Comparison of ENCODE assay signal across 26 cellular contexts in genomic region chr4:7369511-7369910, GRCh38.
"Had no signal": no experiment of that assay in that cellular context is flagged by ENCODE, and none has a peak within 500 bp of the region (broad histone marks: within the 10 kb centered on the region; RNA-seq: fewer than 3 reads in every experiment).

No MANE protein-coding gene starts in this region.

- H3K9me3 ChIP-seq: left ventricle myocardium inferior, neutrophil, ovary, testis, thyroid gland, transverse colon, upper lobe of left lung, vagina had no signal

- H3K4me1 ChIP-seq: testis, transverse colon had no signal

- H3K27ac ChIP-seq: left ventricle myocardium inferior, neutrophil, ovary, testis, thyroid gland, transverse colon, upper lobe of left lung, vagina had no signal

- DNase-seq: hippocampal formation; left ventricle myocardium inferior; mesendoderm; naive B cell; occipital lobe; ovary; stimulated activated CD4-positive, alpha-beta T cell treated with anti-CD3 and anti-CD28 coated beads, Interleukin-1b, Interleukin-23, amount 100 ng/mL, for 48 hours; stimulated activated CD4-positive, alpha-beta T cell treated with anti-CD3 and anti-CD28 coated beads, Interleukin-2, amount 100 ng/mL, for 48 hours; stimulated activated CD4-positive, alpha-beta T cell treated with anti-CD3 and anti-CD28 coated beads, Interleukin-4, amount 100 ng/mL, for 4 hours; stimulated activated CD8-positive, alpha-beta memory T cell treated with anti-CD3 and anti-CD28 coated beads, Interleukin-4, amount 100 ng/mL, for 48 hours; stimulated activated naive CD4-positive, alpha-beta T cell treated with Interleukin-2 at 50 U/mL for 16 hours; stimulated activated naive CD8-positive, alpha-beta T cell treated with anti-CD3 and anti-CD28 coated beads, Interleukin-15, amount 100 ng/mL, for 72 hours; testis; thyroid gland; transverse colon; upper lobe of left lung had no signal

- H3K36me3 ChIP-seq: left ventricle myocardium inferior, neutrophil, ovary, thyroid gland, transverse colon, upper lobe of left lung, vagina had no signal

- H3K27me3 ChIP-seq: ovary, testis, thyroid gland, transverse colon, vagina had no signal

- H3K9me3 Mint-ChIP-seq: mesothelial cell of epicardium; nephron; neural crest cell; stimulated activated memory B cell treated with anti-CD40 and anti-IgM and Interleukin-4, amounts not matched to agents 10 μg/mL and 1 μg/mL and 100 μg/mL, for 72 hours; stimulated activated naive CD8-positive, alpha-beta T cell treated with anti-CD3 and anti-CD28 coated beads, Interleukin-15, amount 100 ng/mL, for 72 hours had no signal

- H3K36me3 Mint-ChIP-seq: mesothelial cell of epicardium; naive B cell; stimulated activated memory B cell treated with anti-CD40 and anti-IgM and Interleukin-4, amounts not matched to agents 10 μg/mL and 1 μg/mL and 100 μg/mL, for 72 hours had no signal

- H3K4me3 Mint-ChIP-seq: mesothelial cell of epicardium; nephron; neural crest cell; stimulated activated memory B cell treated with anti-CD40 and anti-IgM and Interleukin-4, amounts not matched to agents 10 μg/mL and 1 μg/mL and 100 μg/mL, for 72 hours; stimulated activated naive CD8-positive, alpha-beta T cell treated with anti-CD3 and anti-CD28 coated beads, Interleukin-15, amount 100 ng/mL, for 72 hours had no signal

- H3K27ac Mint-ChIP-seq: mesothelial cell of epicardium; naive B cell; nephron; progenitor cell of endocrine pancreas; stimulated activated memory B cell treated with anti-CD40 and anti-IgM and Interleukin-4, amounts not matched to agents 10 μg/mL and 1 μg/mL and 100 μg/mL, for 72 hours; stimulated activated naive CD8-positive, alpha-beta T cell treated with anti-CD3 and anti-CD28 coated beads, Interleukin-15, amount 100 ng/mL, for 72 hours had no signal

- H3K4me2 ChIP-seq: smooth muscle cell had no signal

- ATAC-seq: right cardiac atrium; stimulated activated memory B cell treated with anti-CD40 and anti-IgM and Interleukin-4, amounts not matched to agents 10 μg/mL and 1 μg/mL and 100 μg/mL, for 72 hours; stimulated activated naive CD8-positive, alpha-beta T cell treated with anti-CD3 and anti-CD28 coated beads, Interleukin-15, amount 100 ng/mL, for 72 hours had no signal

- H3K4me3 ChIP-seq: left ventricle myocardium inferior, lung, ovary, smooth muscle cell, testis, thyroid gland, transverse colon, upper lobe of left lung, vagina had no signal

- H3K4me1 Mint-ChIP-seq: naive B cell; stimulated activated memory B cell treated with anti-CD40 and anti-IgM and Interleukin-4, amounts not matched to agents 10 μg/mL and 1 μg/mL and 100 μg/mL, for 72 hours; stimulated activated naive CD8-positive, alpha-beta T cell treated with anti-CD3 and anti-CD28 coated beads, Interleukin-15, amount 100 ng/mL, for 72 hours had no signal
